In genomic region chr10:21978191-21978862, GRCh38 we compare ENCODE assay signal across 12 cellular contexts. TPM values are rescaled to one million over a fixed set of nuclear protein-coding genes. Genes with fewer than 3 reads are reported as not detected.
DNase-seq lines count a peak whose midpoint lies in the region; ATAC-seq and TF ChIP-seq lines count a peak whose summit lies in the region.
"Had no signal": no experiment of that assay in that cellular context is flagged by ENCODE, and none has a peak within 500 bp of the region (broad histone marks: within the 10 kb centered on the region; RNA-seq: fewer than 3 reads in every experiment).

No MANE protein-coding gene starts in this region.

- DNase-seq in fibroblast of peridontal ligament (ENCODE audit: extremely low read depth) (peak; percentile 57), neuronal stem cell (ENCODE audit: low spot score) (no peak), activated gamma-delta T cell treated with Interleukin-2 at 50 U/mL for 16 hours (no peak), head of caudate nucleus (no peak)
- DNase-seq: activated CD8-positive, alpha-beta memory T cell treated with anti-CD3 and anti-CD28 coated beads, Interleukin-2, amount 10 ng/mL, durations not matched to agents 7 days and 5 days; Calu3; effector CD4-positive, alpha-beta T cell; right lobe of liver had no signal

- H2AFZ ChIP-seq in neuronal stem cell (ENCODE audit: low read length), result peak overlapping the region; percentile 2

- H2BK15ac ChIP-seq in neuronal stem cell (ENCODE audit: low read length), result no peak overlapping the region

- ATAC-seq in SK-N-SH treated with all-trans-retinoic acid at 6 μM for 48 hours (peak; percentile 56), HG02840 (IDR thresholded peaks at IDR 0.05; ENCODE audit: low FRiP score, unreplicated experiment) (no peak)
- ATAC-seq: activated CD8-positive, alpha-beta memory T cell treated with anti-CD3 and anti-CD28 coated beads, Interleukin-2, amount 10 ng/mL, durations not matched to agents 7 days and 5 days; right lobe of liver; Right ventricle myocardium inferior had no signal

- H4K91ac ChIP-seq in neuronal stem cell (ENCODE audit: low read depth, low read length, poor library complexity), result no peak overlapping the region

- intact Hi-C loops in head of caudate nucleus (cut with DNase I), result no loop called here

- H4K8ac ChIP-seq in neuronal stem cell (ENCODE audit: low read depth, low read length), result no peak overlapping the region

- H3K14ac ChIP-seq in neuronal stem cell (ENCODE audit: low read length), result no peak overlapping the region

- no peak overlapping the region for H3K27ac ChIP-seq in HEK293 (ENCODE audit: extremely low read depth, low read depth, low read length)
- no peak overlapping the region for H3K27ac ChIP-seq in neuronal stem cell (replicated peaks; ENCODE audit: low read length)
- H3K27ac ChIP-seq: right lobe of liver had no signal

- no peak overlapping the region for H3K4me3 ChIP-seq in HEK293 (ENCODE audit: low read depth, low read length)
- no peak overlapping the region for H3K4me3 ChIP-seq in neuronal stem cell (ENCODE audit: low read length in 2 of 2)
- H3K4me3 ChIP-seq: right lobe of liver had no signal

- no peak overlapping the region for H3K23ac ChIP-seq in neuronal stem cell (ENCODE audit: low read depth, low read length, poor library complexity)

- no peak overlapping the region for H2AK5ac ChIP-seq in neuronal stem cell (ENCODE audit: low read depth, low read length)

- no peak overlapping the region for H3K9ac ChIP-seq in neuronal stem cell (ENCODE audit: low read depth, low read length, poor library complexity)

- no peak overlapping the region for H3K4ac ChIP-seq in neuronal stem cell (ENCODE audit: low read length)

- H3K18ac ChIP-seq in neuronal stem cell (ENCODE audit: low read length), result no peak overlapping the region

- H3K9me3 ChIP-seq in HEK293 (ENCODE audit: control insufficient read depth, insufficient read depth, low read depth, low read length), result no peaks in the 10 kb centered on the region
- H3K9me3 ChIP-seq in neuronal stem cell (replicated peaks in 1 of 2; ENCODE audit: control insufficient read depth in 2 of 2, insufficient read depth in 1 of 2, low read depth in 1 of 2, low read length in 2 of 2), result no peaks in the 10 kb centered on the region
- H3K9me3 ChIP-seq: right lobe of liver had no signal

- no peak overlapping the region for H2BK120ac ChIP-seq in neuronal stem cell (ENCODE audit: low read depth, low read length)

- no peak for TF ChIP-seq CTCF in HEK293 (tag by site-specific recombination; IDR thresholded peaks at IDR 0.05)

- H3K27me3 ChIP-seq in neuronal stem cell (ENCODE audit: control insufficient read depth in 3 of 3, insufficient read depth in 3 of 3, low read depth in 1 of 3, low read length in 3 of 3), result no peaks in the 10 kb centered on the region
- H3K27me3 ChIP-seq: right lobe of liver had no signal

- POLR2A ChIA-PET in HEK293 (lab: Yijun Ruan, JAX), result no interaction called here

- H3K36me3 ChIP-seq in HEK293 (ENCODE audit: control insufficient read depth in 2 of 2, insufficient read depth in 1 of 2, low read length in 2 of 2) (no peaks in the 10 kb centered on the region), neuronal stem cell (replicated peaks in 1 of 2; ENCODE audit: control insufficient read depth in 2 of 2, insufficient read depth in 2 of 2, low read length in 2 of 2) (no peaks in the 10 kb centered on the region)
- H3K36me3 ChIP-seq: right lobe of liver had no signal

- H2BK12ac ChIP-seq in neuronal stem cell (ENCODE audit: low read length), result no peak overlapping the region

- H3K4me2 ChIP-seq in neuronal stem cell (ENCODE audit: insufficient read depth, low read length, poor library complexity, severe bottlenecking), result no peak overlapping the region

- no peaks in the 10 kb centered on the region for H3K79me1 ChIP-seq in neuronal stem cell (ENCODE audit: low read depth, low read length)

- WGBS in neuronal stem cell (ENCODE audit: extremely low coverage in 2 of 2, insufficient read length in 2 of 2, insufficient replicate concordance in 1 of 2), 2 donors, result no CpG with 5 or more reads among the region's 1 CpG

- H2BK5ac ChIP-seq in neuronal stem cell (ENCODE audit: low read length), result no peak overlapping the region

- H3K4me1 ChIP-seq in HEK293 (ENCODE audit: control insufficient read depth, insufficient read depth, low read length) (peaks cover 16% of the 10 kb centered on the region), neuronal stem cell (ENCODE audit: control insufficient read depth in 2 of 2, insufficient read depth in 1 of 2, low read depth in 1 of 2, low read length in 2 of 2) (peaks cover 5 to 35% of the 10 kb centered on the region in 2 donors)

- CTCF ChIA-PET in HEK293 (lab: Yijun Ruan, JAX), result interaction anchor here (1.9 kb wide), 1 partner anchor 13 kb away, joined by 9 read pairs; no protein-coding TSS in a partner anchor

TF ChIP-seq in HEK293, 187 proteins besides CTCF, POLR2A, EP300 and RAD21:
- TF ChIP-seq ZNF132 (tag by site-specific recombination; IDR thresholded peaks at IDR 0.05; ENCODE audit: borderline replicate concordance), result no peak
- peak; percentile 70 for TF ChIP-seq ZNF335 (tag by site-specific recombination; conservative IDR thresholded peaks at IDR 0.05)
- TF ChIP-seq ZNF211 (tag by site-specific recombination; IDR thresholded peaks at IDR 0.05; ENCODE audit: low read depth), result no peak
- no peak for TF ChIP-seq ZNF701 (tag by site-specific recombination; IDR thresholded peaks at IDR 0.05)
- TF ChIP-seq ZNF114 (tag by site-specific recombination; IDR thresholded peaks at IDR 0.05), result no peak
- no peak for TF ChIP-seq ZNF248 (tag by site-specific recombination; IDR thresholded peaks at IDR 0.05)
- TF ChIP-seq PRDM6 (tag by site-specific recombination; IDR thresholded peaks at IDR 0.05), result peak; percentile 41
- TF ChIP-seq ATF2 (tag by site-specific recombination; IDR thresholded peaks at IDR 0.05; ENCODE audit: low read depth), result no peak
- no peak for TF ChIP-seq ZNF624 (tag by site-specific recombination; IDR thresholded peaks at IDR 0.05)

TF ChIP-seq in SK-N-SH treated with all-trans-retinoic acid at 6 μM for 48 hours, 23 proteins besides CTCF, POLR2A, EP300 and RAD21:
- TF ChIP-seq ISL1 (CRISPR knock-in tag; IDR thresholded peaks at IDR 0.05) (no peak), GLIS3 (CRISPR knock-in tag; IDR thresholded peaks at IDR 0.05) (no peak), POU6F1 (CRISPR knock-in tag; IDR thresholded peaks at IDR 0.05; ENCODE audit: borderline replicate concordance, low read depth) (no peak), TCF4 (CRISPR knock-in tag; IDR thresholded peaks at IDR 0.05; ENCODE audit: borderline replicate concordance) (no peak), ZNF8 (CRISPR knock-in tag; IDR thresholded peaks at IDR 0.05) (no peak), TOX (CRISPR knock-in tag; IDR thresholded peaks at IDR 0.05; ENCODE audit: borderline replicate concordance) (no peak), BACH2 (CRISPR knock-in tag; IDR thresholded peaks at IDR 0.05; ENCODE audit: borderline replicate concordance) (no peak), SNAI2 (CRISPR knock-in tag; IDR thresholded peaks at IDR 0.05) (no peak)

RNA-seq across cellular contexts. Expression of gene DNAJC1, which starts 25.2 kb away (rescaled TPM):
- polyA plus RNA-seq in neuronal stem cell (2013, experiment 1 of 2), result 27.2 TPM
- 27.7 TPM for polyA plus RNA-seq in neuronal stem cell (2013, experiment 2 of 2)
